1 cellular context compared by ENCODE assay signal in the genomic region with DNA sequence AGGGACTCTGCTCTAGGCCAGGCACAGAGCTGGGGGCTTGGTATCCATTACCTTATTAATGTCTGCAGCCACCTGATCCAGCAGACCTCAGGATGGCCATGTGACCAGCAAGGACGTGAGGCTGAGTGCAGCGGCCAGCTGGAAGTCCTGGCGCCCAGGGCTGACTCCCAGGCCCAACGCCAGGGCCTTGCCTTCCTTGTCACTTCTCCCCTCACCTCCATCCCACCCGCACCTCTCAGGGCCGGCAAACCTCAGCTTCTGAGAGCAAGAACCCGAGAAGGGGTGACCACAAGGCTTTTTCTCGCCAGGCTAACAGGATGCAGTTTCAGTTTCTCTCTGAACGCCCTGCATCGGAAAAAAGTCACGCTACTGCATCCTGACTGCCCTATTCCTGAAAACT.
TF ChIP-seq lines count a peak whose summit lies in the region.

No MANE protein-coding gene starts in this region.

TF ChIP-seq in GM23338, 12 proteins besides CTCF, POLR2A, EP300 and RAD21 (continued from another document):
- TF ChIP-seq, protein P1, sequence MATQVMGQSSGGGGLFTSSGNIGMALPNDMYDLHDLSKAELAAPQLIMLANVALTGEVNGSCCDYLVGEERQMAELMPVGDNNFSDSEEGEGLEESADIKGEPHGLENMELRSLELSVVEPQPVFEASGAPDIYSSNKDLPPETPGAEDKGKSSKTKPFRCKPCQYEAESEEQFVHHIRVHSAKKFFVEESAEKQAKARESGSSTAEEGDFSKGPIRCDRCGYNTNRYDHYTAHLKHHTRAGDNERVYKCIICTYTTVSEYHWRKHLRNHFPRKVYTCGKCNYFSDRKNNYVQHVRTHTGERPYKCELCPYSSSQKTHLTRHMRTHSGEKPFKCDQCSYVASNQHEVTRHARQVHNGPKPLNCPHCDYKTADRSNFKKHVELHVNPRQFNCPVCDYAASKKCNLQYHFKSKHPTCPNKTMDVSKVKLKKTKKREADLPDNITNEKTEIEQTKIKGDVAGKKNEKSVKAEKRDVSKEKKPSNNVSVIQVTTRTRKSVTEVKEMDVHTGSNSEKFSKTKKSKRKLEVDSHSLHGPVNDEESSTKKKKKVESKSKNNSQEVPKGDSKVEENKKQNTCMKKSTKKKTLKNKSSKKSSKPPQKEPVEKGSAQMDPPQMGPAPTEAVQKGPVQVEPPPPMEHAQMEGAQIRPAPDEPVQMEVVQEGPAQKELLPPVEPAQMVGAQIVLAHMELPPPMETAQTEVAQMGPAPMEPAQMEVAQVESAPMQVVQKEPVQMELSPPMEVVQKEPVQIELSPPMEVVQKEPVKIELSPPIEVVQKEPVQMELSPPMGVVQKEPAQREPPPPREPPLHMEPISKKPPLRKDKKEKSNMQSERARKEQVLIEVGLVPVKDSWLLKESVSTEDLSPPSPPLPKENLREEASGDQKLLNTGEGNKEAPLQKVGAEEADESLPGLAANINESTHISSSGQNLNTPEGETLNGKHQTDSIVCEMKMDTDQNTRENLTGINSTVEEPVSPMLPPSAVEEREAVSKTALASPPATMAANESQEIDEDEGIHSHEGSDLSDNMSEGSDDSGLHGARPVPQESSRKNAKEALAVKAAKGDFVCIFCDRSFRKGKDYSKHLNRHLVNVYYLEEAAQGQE (IDR thresholded peaks at IDR 0.05; ENCODE audit: unreplicated experiment) = no peak
- no peak for TF ChIP-seq EZH2phosphoT487 (IDR thresholded peaks at IDR 0.05; ENCODE audit: unreplicated experiment)
- no peak for TF ChIP-seq NANOG (IDR thresholded peaks at IDR 0.05; ENCODE audit: borderline replicate concordance)
- TF ChIP-seq JUNB (IDR thresholded peaks at IDR 0.05; ENCODE audit: unreplicated experiment) = no peak
- no peak for TF ChIP-seq CREB1 (CRISPR knock-in tag; IDR thresholded peaks at IDR 0.05; ENCODE audit: low read depth)
- no peak for TF ChIP-seq POLR2AphosphoS5 (IDR thresholded peaks at IDR 0.05; ENCODE audit: low read depth)
- TF ChIP-seq STAT1 (IDR thresholded peaks at IDR 0.05; ENCODE audit: unreplicated experiment) = no peak
TF ChIP-seq in GM23338: peak in this region for 0.
